In the genomic region with DNA sequence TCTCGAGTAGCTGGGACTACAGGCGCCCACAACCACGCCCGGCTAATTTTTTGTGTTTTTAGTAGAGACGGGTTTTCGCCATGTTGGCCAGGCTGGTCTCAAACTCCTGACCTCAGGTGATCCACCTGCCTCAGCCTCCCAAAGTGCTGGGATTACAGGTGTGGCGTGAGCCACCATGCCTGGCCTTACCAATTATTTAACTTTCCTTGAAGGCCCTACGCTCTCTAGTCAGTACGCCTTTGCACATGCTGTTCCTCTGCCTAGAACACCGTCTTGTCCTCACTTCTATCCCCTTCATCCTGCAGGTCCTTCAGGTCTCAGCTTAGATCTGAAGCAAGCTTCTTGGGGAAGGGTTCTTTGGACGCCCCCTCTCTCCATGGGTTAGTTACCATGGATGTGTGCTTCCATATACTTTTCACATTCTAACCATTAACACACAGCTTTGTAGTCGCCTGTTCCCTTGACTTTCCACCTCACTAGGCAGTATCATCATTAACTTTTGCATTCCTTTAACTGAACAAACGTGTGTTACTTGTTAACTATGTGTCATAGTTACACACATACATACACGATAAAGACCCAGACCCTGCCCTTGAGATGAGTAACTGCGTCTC, we compare ENCODE assay signal across 8 cellular contexts. TPM values are rescaled to one million over a fixed set of nuclear protein-coding genes. Genes with fewer than 3 reads are reported as not detected.
A peak's percentile ranks its signal among the peaks of the same experiment; 100 is the strongest.
DNase-seq lines count a peak whose midpoint lies in the region; ATAC-seq and TF ChIP-seq lines count a peak whose summit lies in the region.

No MANE protein-coding gene starts in this region.

- TF ChIP-seq RAD21 in HCT116 (IDR thresholded peaks at IDR 0.05; ENCODE audit: low read depth): no peak

- H3K79me2 ChIP-seq in HCT116 (ENCODE audit: insufficient read depth, low read length): peaks cover 23% of the 10 kb centered on the region
- peaks cover 25% of the 10 kb centered on the region for H3K79me2 ChIP-seq in hepatocyte
- H3K79me2 ChIP-seq in smooth muscle cell (ENCODE audit: low read depth): peaks cover 14% of the 10 kb centered on the region

- H3K9ac ChIP-seq in HCT116 (ENCODE audit: low read length): peak overlapping the region; percentile 74
- peak overlapping the region; percentile 23 for H3K9ac ChIP-seq in smooth muscle cell (ENCODE audit: low read depth)

- H3K4me3 ChIP-seq in HCT116 (replicated peaks in 1 of 2; ENCODE audit: low read depth in 1 of 2, low read length in 2 of 2): peak overlapping the region; percentile 79 to 96
- H3K4me3 ChIP-seq in hepatocyte: no peak overlapping the region
- H3K4me3 ChIP-seq in smooth muscle cell: peak overlapping the region; percentile 77

- H3K9me3 Mint-ChIP-seq in activated CD4-positive, alpha-beta memory T cell treated with anti-CD3 and anti-CD28 coated beads for 36 hours: no peaks in the 10 kb centered on the region

- peaks cover 1% of the 10 kb centered on the region for H3K27me3 Mint-ChIP-seq in activated CD4-positive, alpha-beta memory T cell treated with anti-CD3 and anti-CD28 coated beads for 36 hours

- H3K9me2 ChIP-seq in HCT116 (ENCODE audit: insufficient read depth) (no peaks in the 10 kb centered on the region), hepatocyte (replicated peaks; ENCODE audit: insufficient read depth) (no peaks in the 10 kb centered on the region)

- H2AFZ ChIP-seq in HCT116 (ENCODE audit: low read depth, low read length, poor library complexity, severe bottlenecking) (peak overlapping the region; percentile 98), hepatocyte (peak overlapping the region; percentile 12), smooth muscle cell (ENCODE audit: low read depth) (peak overlapping the region; percentile 28)

- peaks cover 13% of the 10 kb centered on the region for H3F3A ChIP-seq in smooth muscle cell (ENCODE audit: low read depth)

- TF ChIP-seq CTCF in HCT116 (IDR thresholded peaks at IDR 0.05 in 2 of 3, conservative IDR thresholded peaks at IDR 0.05 in 1 of 3; ENCODE audit: borderline replicate concordance in 1 of 3, insufficient read depth in 1 of 3, low read depth in 2 of 3, low read length in 2 of 3): no peak
- no peak for TF ChIP-seq CTCF in hepatocyte (IDR thresholded peaks at IDR 0.05; ENCODE audit: poor library complexity)
- no peak for TF ChIP-seq CTCF in smooth muscle cell (IDR thresholded peaks at IDR 0.05; ENCODE audit: borderline replicate concordance, insufficient read depth, poor library complexity, severe bottlenecking)

- peak overlapping the region; percentile 84 for H3K27ac Mint-ChIP-seq in activated CD4-positive, alpha-beta memory T cell treated with anti-CD3 and anti-CD28 coated beads for 36 hours

- no peaks in the 10 kb centered on the region for H3K9me3 ChIP-seq in HCT116 (ENCODE audit: control insufficient read depth in 1 of 2, insufficient read depth in 1 of 2, low read depth in 1 of 2, low read length in 2 of 2)
- H3K9me3 ChIP-seq in hepatocyte (ENCODE audit: low read depth): no peaks in the 10 kb centered on the region
- H3K9me3 ChIP-seq in smooth muscle cell (replicated peaks; ENCODE audit: low read depth): no peaks in the 10 kb centered on the region

- peaks cover 6 to 14% of the 10 kb centered on the region in 2 experiments; a peak in 3 of 4 replicates for H3K4me1 ChIP-seq in HCT116 (ENCODE audit: control insufficient read depth in 1 of 2, insufficient read depth in 2 of 2, low read length in 2 of 2)
- H3K4me1 ChIP-seq in hepatocyte (ENCODE audit: insufficient read depth): peaks cover 7% of the 10 kb centered on the region
- peaks cover 8% of the 10 kb centered on the region for H3K4me1 ChIP-seq in smooth muscle cell (ENCODE audit: low read depth)

- ATAC-seq in HCT116: peak; percentile 1
- no peak for ATAC-seq in HG02798 (IDR thresholded peaks at IDR 0.05; ENCODE audit: poor library complexity, unreplicated experiment)

- RAD21 ChIA-PET in HCT116 (lab: Charles Lee; ENCODE audit: low non-redundant PET in 1 of 2, low total read pairs in 2 of 2, uncharacterized antibody in 2 of 2, unreplicated experiment in 2 of 2): no interaction called here

- CTCF ChIA-PET in HCT116 (lab: Charles Lee): interaction anchor here (0.9 to 3.2 kb wide), 9 partner anchors 9 to 230 kb away, joined by 3 to 16 read pairs (median 10); no protein-coding TSS in a partner anchor
- CTCF ChIA-PET in activated CD4-positive, alpha-beta memory T cell treated with anti-CD3 and anti-CD28 coated beads for 36 hours (lab: Charles Lee): interaction anchor here (1.1 to 3.6 kb wide), 7 partner anchors 18 to 254 kb away, joined by 3 to 46 read pairs (median 13); no protein-coding TSS in a partner anchor

- H4K20me1 ChIP-seq in HCT116 (ENCODE audit: insufficient read depth) (no peaks in the 10 kb centered on the region), hepatocyte (ENCODE audit: insufficient read depth, poor library complexity, severe bottlenecking) (peaks cover 32% of the 10 kb centered on the region), smooth muscle cell (ENCODE audit: low read depth) (peaks cover 31% of the 10 kb centered on the region)

- H3K27me3 ChIP-seq in HCT116 (ENCODE audit: insufficient read depth, low read length) (no peaks in the 10 kb centered on the region), hepatocyte (no peaks in the 10 kb centered on the region), smooth muscle cell (ENCODE audit: low read depth) (no peaks in the 10 kb centered on the region)

- TF ChIP-seq POLR2A in HCT116 (IDR thresholded peaks at IDR 0.05; ENCODE audit: borderline replicate concordance, extremely low read depth, insufficient read depth, insufficient read length): no peak

- peaks cover 13% of the 10 kb centered on the region for H3K36me3 Mint-ChIP-seq in activated CD4-positive, alpha-beta memory T cell treated with anti-CD3 and anti-CD28 coated beads for 36 hours

- intact Hi-C loops in HCT116 (cut with micrococcal nuclease): loop anchor here (2.0 kb wide), 1 partner anchor 19 kb away; no protein-coding TSS in a partner anchor
- intact Hi-C loops in activated CD4-positive, alpha-beta memory T cell treated with anti-CD3 and anti-CD28 coated beads for 36 hours (cut with micrococcal nuclease): loop anchor here (2.0 to 10.0 kb wide), 4 partner anchors 71 to 437 kb away; partner anchors contain the start of genes CALU, CCDC136 and HILPDA

- POLR2A ChIA-PET in HCT116 (lab: Charles Lee): interaction anchor here (1.5 kb wide), 1 partner anchor 10 kb away, joined by 4 read pairs; no protein-coding TSS in a partner anchor
- POLR2A ChIA-PET in activated CD4-positive, alpha-beta memory T cell treated with anti-CD3 and anti-CD28 coated beads for 36 hours (lab: Charles Lee): interaction anchor here (0.9 to 1.9 kb wide), 3 partner anchors 19 to 123 kb away, joined by 3 to 6 read pairs (median 4); partner anchors contain the start of gene CALU

- H3K4me2 ChIP-seq in HCT116 (ENCODE audit: low read length): peak overlapping the region; percentile 90
- H3K4me2 ChIP-seq in hepatocyte: peak overlapping the region; percentile 62
- H3K4me2 ChIP-seq in smooth muscle cell: peak overlapping the region; percentile 97

- H3K27ac ChIP-seq in HCT116 (ENCODE audit: low read depth, low read length) (no peak overlapping the region), hepatocyte (peak overlapping the region; percentile 0), smooth muscle cell (ENCODE audit: low read depth) (peak overlapping the region; percentile 20)

- WGBS in hepatocyte (ENCODE audit: low lambda C conversion rate, missing lambda C conversion rate): 74% methylated on average over 15 of the region's 15 CpGs
- 73% methylated on average over 13 of the region's 15 CpGs for WGBS in smooth muscle cell (ENCODE audit: low lambda C conversion rate)

- H3K36me3 ChIP-seq in HCT116 (ENCODE audit: control insufficient read depth in 1 of 2, insufficient read depth in 2 of 2, low read length in 2 of 2) (peaks cover 3 to 7% of the 10 kb centered on the region in 2 experiments; a peak in 2 of 4 replicates), hepatocyte (replicated peaks; ENCODE audit: insufficient read depth, low read depth) (no peaks in the 10 kb centered on the region), smooth muscle cell (ENCODE audit: low read depth) (no peaks in the 10 kb centered on the region)

- no TSS peak for BruUV-seq in HCT116 (replicated peaks; lab: Mats Ljungman, UMichigan)

- H3K4me1 Mint-ChIP-seq in activated CD4-positive, alpha-beta memory T cell treated with anti-CD3 and anti-CD28 coated beads for 36 hours (ENCODE audit: low read depth): peaks cover 14% of the 10 kb centered on the region

- DNase-seq in HCT116 (ENCODE audit: low read depth, low spot score) (no peak), hepatocyte (ENCODE audit: low spot score) (no peak), smooth muscle cell (lab: John Stamatoyannopoulos, UW; ENCODE audit: unreplicated experiment) (no peak), cerebellar cortex (ENCODE audit: low spot score) (no peak), HuH-7.5 (ENCODE audit: low spot score) (no peak), COLO668 (lab: John Stamatoyannopoulos, UW; ENCODE audit: unreplicated experiment) (no peak)
- no peak for DNase-seq in activated CD4-positive, alpha-beta memory T cell treated with anti-CD3 and anti-CD28 coated beads for 36 hours

- peak overlapping the region; percentile 98 for H3K4me3 Mint-ChIP-seq in activated CD4-positive, alpha-beta memory T cell treated with anti-CD3 and anti-CD28 coated beads for 36 hours

TF ChIP-seq in HCT116, 20 proteins besides CTCF, POLR2A, EP300 and RAD21:
- TF ChIP-seq, protein P1, sequence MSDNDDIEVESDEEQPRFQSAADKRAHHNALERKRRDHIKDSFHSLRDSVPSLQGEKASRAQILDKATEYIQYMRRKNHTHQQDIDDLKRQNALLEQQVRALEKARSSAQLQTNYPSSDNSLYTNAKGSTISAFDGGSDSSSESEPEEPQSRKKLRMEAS (IDR thresholded peaks at IDR 0.05): no peak

RNA-seq across cellular contexts. Expression of gene ATP6V1F, which starts 0.6 kb away (rescaled TPM):
- total RNA-seq in HCT116 (2021; ENCODE audit: unreplicated experiment) (149 TPM), hepatocyte (181 and 184 TPM in 2 replicates), smooth muscle cell (131 TPM in 2 replicates)
- 223 and 261 TPM in 2 replicates for polyA plus RNA-seq in HCT116 (2012)
- 100 to 1,000 TPM; 113 to 117 TPM for total RNA-seq in activated CD4-positive, alpha-beta memory T cell treated with anti-CD3 and anti-CD28 coated beads for 36 hours
- polyA plus RNA-seq in hepatocyte (422 and 426 TPM in 2 replicates), smooth muscle cell (317 and 325 TPM in 2 replicates)

RNA-seq across cellular contexts. Expression of gene FLNC, which starts 31.9 kb away (rescaled TPM):
- total RNA-seq in HCT116 (2021; ENCODE audit: unreplicated experiment) (42.8 TPM), hepatocyte (32.8 and 60.7 TPM in 2 replicates), smooth muscle cell (26.9 and 34.2 TPM in 2 replicates)
- 38.4 and 60.1 TPM in 2 replicates for polyA plus RNA-seq in HCT116 (2012)
- under 1 TPM in 1 of 2 experiments, not detected in 1; 0.05 TPM for total RNA-seq in activated CD4-positive, alpha-beta memory T cell treated with anti-CD3 and anti-CD28 coated beads for 36 hours
- polyA plus RNA-seq in hepatocyte (40.4 and 46.6 TPM in 2 replicates), smooth muscle cell (31.7 and 38.6 TPM in 2 replicates)

RNA-seq across cellular contexts. Expression of gene KCP, which starts 48.4 kb away (rescaled TPM):
- total RNA-seq in HCT116 (2021; ENCODE audit: unreplicated experiment) (1.6 TPM), hepatocyte (0.20 and 0.40 TPM in 2 replicates), smooth muscle cell (0.99 and 3.1 TPM in 2 replicates)
- 0.79 and 1.2 TPM in 2 replicates for polyA plus RNA-seq in HCT116 (2012)
- under 1 TPM; 0.05 to 0.12 TPM for total RNA-seq in activated CD4-positive, alpha-beta memory T cell treated with anti-CD3 and anti-CD28 coated beads for 36 hours
- polyA plus RNA-seq in hepatocyte (2.4 and 3.3 TPM in 2 replicates), smooth muscle cell (4.5 and 6.2 TPM in 2 replicates)

Comparison
In these comparisons a context has a peak if more than half of its experiments do, and no peak if none do; other contexts are left out.
1. H2AFZ ChIP-seq: peak in every context shown above with its lines; median percentile 98 in HCT116; 28 in smooth muscle cell; 12 in hepatocyte.
2. RNA of gene FLNC, which starts 31.9 kb away (total RNA-seq): 32.8 to 60.7 TPM in hepatocyte, 42.8 TPM in HCT116 (single experiment) and 26.9 to 34.2 TPM in smooth muscle cell; 0.05 TPM in activated CD4-positive, alpha-beta memory T cell treated with anti-CD3 and anti-CD28 coated beads for 36 hours; every median in the first group is over 10 times any median in the second.
3. Peak in every context shown above with its lines, with median percentiles within 50 percentile points of each other: H3K4me2 ChIP-seq.